8 cellular contexts compared by ENCODE assay signal in the genomic region with DNA sequence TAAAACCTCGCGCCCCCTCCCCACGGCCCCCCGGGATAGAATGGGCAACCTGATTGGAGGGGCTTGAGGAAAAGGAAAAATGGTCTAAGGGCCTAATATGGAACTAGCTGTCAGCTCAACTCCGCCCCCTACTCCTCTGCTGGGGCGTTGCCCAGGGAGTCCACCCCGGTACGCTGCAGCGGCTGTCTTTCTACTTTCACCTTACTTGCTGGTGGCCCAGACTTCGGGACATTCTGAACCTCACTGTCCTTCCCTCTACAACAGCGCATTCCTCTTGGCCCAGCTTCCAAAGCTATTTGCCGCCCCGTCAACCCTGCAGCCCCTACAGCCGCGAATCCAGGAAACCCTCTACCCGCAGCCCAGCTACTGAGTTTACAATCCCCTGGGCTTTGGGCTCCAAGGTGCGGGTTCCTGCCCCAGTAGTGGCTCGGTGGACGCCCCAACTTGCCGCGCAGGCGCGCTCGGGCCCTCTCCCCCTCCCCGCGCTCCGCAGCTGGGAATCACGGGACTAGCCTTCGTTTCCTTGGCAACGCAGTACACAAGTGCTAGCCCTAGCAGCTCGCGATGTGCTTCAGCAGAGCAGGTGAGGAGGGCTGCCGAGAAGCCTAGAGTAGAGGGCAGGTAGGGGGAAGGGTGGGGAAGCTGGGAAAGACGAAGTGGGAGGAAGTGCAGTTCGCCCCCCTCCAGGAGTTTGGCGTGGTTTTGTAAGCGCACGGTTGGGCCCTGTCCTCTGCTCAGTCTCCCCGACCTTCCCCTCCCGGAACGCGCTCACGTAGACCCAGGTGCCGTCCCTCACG. TPM values are rescaled to one million over a fixed set of nuclear protein-coding genes. Genes with fewer than 3 reads are reported as not detected.
DNase-seq lines count a peak whose midpoint lies in the region; ATAC-seq and TF ChIP-seq lines count a peak whose summit lies in the region.

No MANE protein-coding gene starts in this region.

- H2BK5ac ChIP-seq in neuronal stem cell (ENCODE audit: low read length), result peak overlapping the region; percentile 32

- peak overlapping the region; percentile 95 for H3K18ac ChIP-seq in neuronal stem cell (ENCODE audit: low read length)

- H3K9me3 ChIP-seq in DND-41 (ENCODE audit: insufficient read depth, low read length, severe bottlenecking) (no peaks in the 10 kb centered on the region), gastroesophageal sphincter (no peaks in the 10 kb centered on the region), neuronal stem cell (replicated peaks in 1 of 2; ENCODE audit: control insufficient read depth in 2 of 2, insufficient read depth in 1 of 2, low read depth in 1 of 2, low read length in 2 of 2) (no peaks in the 10 kb centered on the region)

- H3K9ac ChIP-seq in DND-41 (ENCODE audit: low read depth, low read length) (peak overlapping the region; percentile 54), neuronal stem cell (ENCODE audit: low read depth, low read length, poor library complexity) (peak overlapping the region; percentile 80)

- TF ChIP-seq CTCF in DND-41 (IDR thresholded peaks at IDR 0.05; ENCODE audit: borderline replicate concordance, extremely low read depth, low read length, poor library complexity, severe bottlenecking) (peak; percentile 61), GM23338 (conservative IDR thresholded peaks at IDR 0.05; ENCODE audit: low read depth in 2 of 2) (peak; percentile 29 to 34; a peak in 3 of 4 replicates), LNCaP clone FGC (IDR thresholded peaks at IDR 0.05; ENCODE audit: control insufficient read depth, extremely low read depth, insufficient read depth) (peak; percentile 16; the same call in 1 of the 2 replicates), gastroesophageal sphincter (IDR thresholded peaks at IDR 0.05) (peak in 1 of 4 experiments; percentile 24)

- H2BK15ac ChIP-seq in neuronal stem cell (ENCODE audit: low read length), result no peak overlapping the region

- no peaks in the 10 kb centered on the region for H3K79me1 ChIP-seq in neuronal stem cell (ENCODE audit: low read depth, low read length)

- H4K20me1 ChIP-seq in DND-41 (ENCODE audit: insufficient read depth, low read length), result no peaks in the 10 kb centered on the region
- H4K20me1 ChIP-seq in GM23338 (replicated peaks; ENCODE audit: insufficient read depth), result no peaks in the 10 kb centered on the region

- no peak for TF ChIP-seq EP300 in gastroesophageal sphincter (IDR thresholded peaks at IDR 0.05)

- peak; percentile 91 for DNase-seq in DND-41
- DNase-seq in GM23338 (ENCODE audit: low spot score), result peak; percentile 98
- peak; percentile 34 for DNase-seq in LNCaP clone FGC (ENCODE audit: low read depth)
- DNase-seq in activated gamma-delta T cell treated with Interleukin-2 at 50 U/mL for 16 hours, result peak; percentile 77
- peak; percentile 89 for DNase-seq in neuronal stem cell (ENCODE audit: low spot score)
- peak; percentile 74 for DNase-seq in stromal cell of bone marrow (ENCODE audit: low read depth)

- no peak overlapping the region for H2AK5ac ChIP-seq in neuronal stem cell (ENCODE audit: low read depth, low read length)

- H3K27me3 ChIP-seq in DND-41 (ENCODE audit: insufficient read depth, low read length, poor library complexity) (no peaks in the 10 kb centered on the region), GM23338 (ENCODE audit: insufficient read depth) (no peaks in the 10 kb centered on the region; the same call in 1 of the 2 replicates), gastroesophageal sphincter (no peaks in the 10 kb centered on the region), neuronal stem cell (ENCODE audit: control insufficient read depth in 3 of 3, insufficient read depth in 3 of 3, low read depth in 1 of 3, low read length in 3 of 3) (peaks cover 0 to 29% (median 4%) of the 10 kb centered on the region in 3 experiments)

- H3K4ac ChIP-seq in neuronal stem cell (ENCODE audit: low read length), result no peak overlapping the region

- peak overlapping the region; percentile 81 for H3K4me2 ChIP-seq in DND-41 (ENCODE audit: insufficient read depth, low read length)
- peak overlapping the region; percentile 84 for H3K4me2 ChIP-seq in GM23338
- H3K4me2 ChIP-seq in neuronal stem cell (ENCODE audit: insufficient read depth, low read length, poor library complexity, severe bottlenecking), result peak overlapping the region; percentile 99

- H3K79me2 ChIP-seq in DND-41 (ENCODE audit: insufficient read depth, low read length), result no peaks in the 10 kb centered on the region
- no peaks in the 10 kb centered on the region for H3K79me2 ChIP-seq in GM23338 (replicated peaks; ENCODE audit: insufficient read depth)

- no peak overlapping the region for H4K8ac ChIP-seq in neuronal stem cell (ENCODE audit: low read depth, low read length)

- H3K4me3 ChIP-seq in DND-41 (ENCODE audit: low read depth in 1 of 2, low read length in 2 of 2) (peak overlapping the region; percentile 24 to 66; a peak in 3 of 4 replicates), GM23338 (peak overlapping the region; percentile 80), LNCaP clone FGC (ENCODE audit: low read depth, low read length) (peak overlapping the region; percentile 52), gastroesophageal sphincter (peak overlapping the region; percentile 41 to 65), neuronal stem cell (ENCODE audit: low read length in 2 of 2) (peak overlapping the region; percentile 59 to 84)

- H3K36me3 ChIP-seq in DND-41 (ENCODE audit: insufficient read depth, low read length), result no peaks in the 10 kb centered on the region
- H3K36me3 ChIP-seq in GM23338 (ENCODE audit: insufficient read depth), result no peaks in the 10 kb centered on the region; the same call in 1 of the 2 replicates
- H3K36me3 ChIP-seq in gastroesophageal sphincter, result peaks cover 0 to 5% of the 10 kb centered on the region in 2 donors
- H3K36me3 ChIP-seq in neuronal stem cell (replicated peaks in 1 of 2; ENCODE audit: control insufficient read depth in 2 of 2, insufficient read depth in 2 of 2, low read length in 2 of 2), result no peaks in the 10 kb centered on the region

- peak overlapping the region; percentile 82 for H2AFZ ChIP-seq in DND-41 (ENCODE audit: low read depth, low read length)
- H2AFZ ChIP-seq in GM23338, result peak overlapping the region; percentile 86
- H2AFZ ChIP-seq in neuronal stem cell (ENCODE audit: low read length), result peak overlapping the region; percentile 99

- H3K27ac ChIP-seq in DND-41 (ENCODE audit: low read length) (peak overlapping the region; percentile 71), GM23338 (ENCODE audit: low read depth) (peak overlapping the region; percentile 84), gastroesophageal sphincter (peak overlapping the region; percentile 51 to 87 (median 84)), neuronal stem cell (replicated peaks; ENCODE audit: low read length) (peak overlapping the region; percentile 91)

- H3K27me3 Mint-ChIP-seq in GM23338 (ENCODE audit: insufficient read depth, low read depth, poor library complexity), result peaks cover 1% of the 10 kb centered on the region

- WGBS in gastroesophageal sphincter (ENCODE audit: low coverage in 1 of 2), 2 donors, result 0 to 8% methylated on average over 14 to 19 of the region's 45 CpGs
- no CpG with 5 or more reads among the region's 45 CpGs for WGBS in neuronal stem cell (ENCODE audit: extremely low coverage in 2 of 2, insufficient read length in 2 of 2, insufficient replicate concordance in 1 of 2), 2 donors

- no peaks in the 10 kb centered on the region for H3K9me3 Mint-ChIP-seq in GM23338

- TF ChIP-seq POLR2A in Raji (IDR thresholded peaks at IDR 0.05; ENCODE audit: insufficient read depth, low read depth, low read length) (0 out of 2 replicates have a peak, but pooled peaks have one; percentile 24), gastroesophageal sphincter (IDR thresholded peaks at IDR 0.05) (peak in 1 of 2 donors; percentile 49)

- peaks cover 19% of the 10 kb centered on the region for H3K4me1 ChIP-seq in DND-41 (ENCODE audit: insufficient read depth, low read length)
- peaks cover 21% of the 10 kb centered on the region for H3K4me1 ChIP-seq in GM23338 (ENCODE audit: insufficient read depth)
- H3K4me1 ChIP-seq in gastroesophageal sphincter, result peaks cover 0 to 7% (median 0%) of the 10 kb centered on the region in 3 donors
- peaks cover 3% of the 10 kb centered on the region in 2 donors for H3K4me1 ChIP-seq in neuronal stem cell (ENCODE audit: control insufficient read depth in 2 of 2, insufficient read depth in 1 of 2, low read depth in 1 of 2, low read length in 2 of 2)

- H4K91ac ChIP-seq in neuronal stem cell (ENCODE audit: low read depth, low read length, poor library complexity), result no peak overlapping the region

- no peak overlapping the region for H3K14ac ChIP-seq in neuronal stem cell (ENCODE audit: low read length)

- peak; percentile 93 for ATAC-seq in DND-41 (ENCODE audit: insufficient read depth, low read depth)
- ATAC-seq in GM23338, result peak; percentile 95
- ATAC-seq in gastroesophageal sphincter, result peak; percentile 96

- peak overlapping the region; percentile 35 for H3K23ac ChIP-seq in neuronal stem cell (ENCODE audit: low read depth, low read length, poor library complexity)

- no peak overlapping the region for H2BK12ac ChIP-seq in neuronal stem cell (ENCODE audit: low read length)

- peaks cover 26% of the 10 kb centered on the region for H3K4me1 Mint-ChIP-seq in GM23338

- H3K4me3 Mint-ChIP-seq in GM23338, result peak overlapping the region; percentile 85

- H3K36me3 Mint-ChIP-seq in GM23338 (ENCODE audit: low read depth), result no peaks in the 10 kb centered on the region; the same call in 2 of the 3 replicates

- H2BK120ac ChIP-seq in neuronal stem cell (ENCODE audit: low read depth, low read length), result no peak overlapping the region

- no peaks in the 10 kb centered on the region for H3F3A ChIP-seq in GM23338 (replicated peaks; ENCODE audit: low read depth)

- no peaks in the 10 kb centered on the region for H3K9me2 ChIP-seq in GM23338 (ENCODE audit: insufficient read depth)

- peak overlapping the region; percentile 87 for H3K27ac Mint-ChIP-seq in GM23338

TF ChIP-seq in GM23338, 12 proteins besides CTCF, POLR2A, EP300 and RAD21 (continues in another document):
- TF ChIP-seq STAT1 (IDR thresholded peaks at IDR 0.05; ENCODE audit: unreplicated experiment), result no peak
- TF ChIP-seq POLR2AphosphoS5 (IDR thresholded peaks at IDR 0.05; ENCODE audit: low read depth), result no peak; the same call in 1 of the 2 replicates
- TF ChIP-seq NANOG (IDR thresholded peaks at IDR 0.05; ENCODE audit: borderline replicate concordance), result no peak
- no peak for TF ChIP-seq JUNB (IDR thresholded peaks at IDR 0.05; ENCODE audit: unreplicated experiment)
- TF ChIP-seq EZH2phosphoT487 (IDR thresholded peaks at IDR 0.05; ENCODE audit: unreplicated experiment), result no peak
- TF ChIP-seq ZNF331 (CRISPR knock-in tag; IDR thresholded peaks at IDR 0.05; ENCODE audit: low read depth), result no peak

RNA-seq across cellular contexts. Expression of a gene that starts 55.6 kb away (rescaled TPM):
- not detected in 2 replicates for total RNA-seq in GM23338 (2014; rRNA removed; shearing (Covaris generic))
- not detected in 2 replicates for polyA plus RNA-seq in GM23338 (2016; fragmentation: Nextera tagmentation; extraction: Ambion mirVana)
- total RNA-seq in gastroesophageal sphincter, result not detected
- polyA plus RNA-seq in neuronal stem cell (2013, experiment 1 of 2), result not detected
- polyA plus RNA-seq in neuronal stem cell (2013, experiment 2 of 2), result not detected

Comparison
In these comparisons a context has a peak if more than half of its experiments do, and no peak if none do; other contexts are left out.
1. Peak in every context shown above with its lines: DNase-seq, ATAC-seq, H3K4me3 ChIP-seq and H3K27ac ChIP-seq.
2. DNase-seq: peak in every context shown above with its lines; median percentile 98 in GM23338; 91 in DND-41; 89 in neuronal stem cell; 77 in activated gamma-delta T cell treated with Interleukin-2 at 50 U/mL for 16 hours; 74 in stromal cell of bone marrow; 34 in LNCaP clone FGC.